In the genomic region with DNA sequence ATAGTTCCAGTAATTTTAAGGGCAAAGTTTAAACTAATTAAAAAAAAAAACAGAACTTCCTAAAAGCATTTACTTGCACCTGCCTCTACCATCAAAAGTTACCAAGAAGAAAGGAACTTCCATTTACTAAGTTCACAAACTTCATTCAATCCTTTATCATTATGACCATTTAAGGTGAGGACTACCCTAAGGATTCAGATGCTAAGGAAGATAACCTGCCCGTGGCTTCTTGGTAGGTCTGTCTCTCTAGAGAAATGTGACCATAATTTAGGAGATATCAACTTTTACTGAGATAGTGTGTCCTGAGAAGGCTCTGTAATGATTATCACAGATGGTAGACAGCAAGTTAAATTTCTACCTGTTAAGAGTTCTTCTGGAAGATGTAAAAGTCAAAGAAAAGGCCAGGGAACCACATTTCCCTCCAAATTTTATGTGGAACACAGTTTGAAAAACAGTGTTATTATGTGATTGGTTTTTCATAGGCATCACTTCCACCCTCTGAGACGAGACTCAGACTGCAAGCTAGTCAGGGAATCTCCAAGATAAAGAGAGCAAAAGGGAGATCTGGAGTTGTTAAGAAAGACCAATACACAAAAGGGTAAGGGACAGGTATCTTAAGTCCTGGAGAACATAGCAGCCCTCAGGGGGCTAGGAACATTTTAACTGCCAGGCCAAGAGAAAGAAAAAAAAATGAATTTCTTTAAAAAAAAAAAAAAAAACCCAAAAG, we compare ENCODE assay signal across 12 cellular contexts. TPM values are rescaled to one million over a fixed set of nuclear protein-coding genes. Genes with fewer than 3 reads are reported as not detected.
DNase-seq lines count a peak whose midpoint lies in the region; ATAC-seq, FAIRE-seq and TF ChIP-seq lines count a peak whose summit lies in the region.
"Had no signal": no experiment of that assay in that cellular context is flagged by ENCODE, and none has a peak within 500 bp of the region (broad histone marks: within the 10 kb centered on the region; RNA-seq: fewer than 3 reads in every experiment).

No MANE protein-coding gene starts in this region.

- peak; percentile 7; the same call in 1 of the 3 replicates for ATAC-seq in GM12878
- ATAC-seq in naive thymus-derived CD8-positive, alpha-beta T cell = no peak

- H3K36me3 Mint-ChIP-seq in HFFc6 (ENCODE audit: low read depth) = peaks cover 8% of the 10 kb centered on the region
- H3K36me3 Mint-ChIP-seq in naive thymus-derived CD8-positive, alpha-beta T cell = peaks cover 0 to 44% (median 2%) of the 10 kb centered on the region in 3 donors

- peaks cover 81% of the 10 kb centered on the region for H3K4me1 Mint-ChIP-seq in HFFc6 (ENCODE audit: low read depth)
- H3K4me1 Mint-ChIP-seq in naive thymus-derived CD8-positive, alpha-beta T cell = peaks cover 36 to 87% (median 68%) of the 10 kb centered on the region in 4 donors

- FAIRE-seq in GM12878 (lab: Jason Lieb, UNC) = no peak
- FAIRE-seq: colon had no signal

- no peaks in the 10 kb centered on the region for H3K9me3 Mint-ChIP-seq in HFFc6
- H3K9me3 Mint-ChIP-seq in naive thymus-derived CD8-positive, alpha-beta T cell = no peaks in the 10 kb centered on the region

- DNase-seq in HFFc6 (no peak), GM12878 (ENCODE audit: low read depth, low spot score) (no peak), NCI-H2081 treated with DMSO at 0.1 percent for 48 hours (lab: John Stamatoyannopoulos, UW) (no peak), substantia nigra (lab: John Stamatoyannopoulos, UW) (no peak), Peyer's patch (no peak), stomach (no peak)
- no peak for DNase-seq in naive thymus-derived CD8-positive, alpha-beta T cell
- DNase-seq: C1 segment of cervical spinal cord; NCI-H446; stimulated activated naive CD4-positive, alpha-beta T cell treated with Interleukin-2 at 50 U/mL for 16 hours had no signal

- SMC1A ChIA-PET in GM12878 (lab: Charles Lee; ENCODE audit: uncharacterized antibody, unreplicated experiment) = interaction anchor here (1.1 to 8.7 kb wide), 7 partner anchors 9 to 70 kb away, joined by 3 to 66 read pairs (median 11); a partner anchor contains a TSS

- BruUV-seq in GM12878 (replicated peaks; lab: Mats Ljungman, UMichigan) = no TSS peak

- TF ChIP-seq POLR2A in GM12878 (IDR thresholded peaks at IDR 0.05; ENCODE audit: low read depth, low read length) (no peak), Peyer's patch (IDR thresholded peaks at IDR 0.05) (no peak), stomach (IDR thresholded peaks at IDR 0.05) (no peak)

- intact Hi-C loops in GM12878 (cut with micrococcal nuclease; ENCODE audit: unreplicated experiment) (no loop called here), stomach (cut with DNase I; ENCODE audit: low total_unique reads) (no loop called here)

- no peaks in the 10 kb centered on the region; the same call in 1 of the 2 replicates for H3K27me3 Mint-ChIP-seq in HFFc6 (ENCODE audit: insufficient read depth)
- H3K27me3 Mint-ChIP-seq in naive thymus-derived CD8-positive, alpha-beta T cell = no peaks in the 10 kb centered on the region

- peaks cover 53 to 100% (median 63%) of the 10 kb centered on the region in 10 experiments for H3K4me1 ChIP-seq in BLaER1 treated with 17β-estradiol and CSF1 and Interleukin-3, amounts not matched to agents 10 nM and 100 nM
- peaks cover 72% of the 10 kb centered on the region for H3K4me1 ChIP-seq in GM12878 (ENCODE audit: control insufficient read depth, insufficient read depth, low read length)
- H3K4me1 ChIP-seq in Peyer's patch = peaks cover 0 to 35% (median 11%) of the 10 kb centered on the region in 4 donors
- H3K4me1 ChIP-seq in stomach = peaks cover 43 to 93% (median 73%) of the 10 kb centered on the region in 4 donors

- peak overlapping the region; percentile 15 to 93 (median 38); a peak in 21 of 22 replicates for H3K4me2 ChIP-seq in BLaER1 treated with 17β-estradiol and CSF1 and Interleukin-3, amounts not matched to agents 10 nM and 100 nM
- H3K4me2 ChIP-seq in GM12878 (ENCODE audit: control insufficient read depth, insufficient read depth) = peak overlapping the region; percentile 85

- H3K27me3 ChIP-seq in BLaER1 treated with 17β-estradiol and CSF1 and Interleukin-3, amounts not matched to agents 10 nM and 100 nM = no peaks in the 10 kb centered on the region
- no peaks in the 10 kb centered on the region for H3K27me3 ChIP-seq in GM12878 (replicated peaks in 1 of 2; ENCODE audit: control insufficient read depth in 2 of 2, insufficient read depth in 2 of 2, low read length in 1 of 2)
- H3K27me3 ChIP-seq in Peyer's patch = no peaks in the 10 kb centered on the region
- no peaks in the 10 kb centered on the region for H3K27me3 ChIP-seq in stomach

- no peak for TF ChIP-seq RAD21 in GM12878 (IDR thresholded peaks at IDR 0.05; ENCODE audit: insufficient read depth, low read depth, low read length)

- H3K4me3 ChIP-seq in BLaER1 treated with 17β-estradiol and CSF1 and Interleukin-3, amounts not matched to agents 10 nM and 100 nM = no peak overlapping the region
- H3K4me3 ChIP-seq in GM12878 (peak overlapping the region; percentile 38), Peyer's patch (no peak overlapping the region), stomach (no peak overlapping the region)

- peaks cover 98 to 100% (median 100%) of the 10 kb centered on the region in 11 experiments for H4K20me1 ChIP-seq in BLaER1 treated with 17β-estradiol and CSF1 and Interleukin-3, amounts not matched to agents 10 nM and 100 nM
- H4K20me1 ChIP-seq in GM12878 (ENCODE audit: control insufficient read depth, insufficient read depth) = no peaks in the 10 kb centered on the region; the same call in 1 of the 2 replicates

- no peaks in the 10 kb centered on the region for H3K9me3 ChIP-seq in BLaER1 treated with 17β-estradiol and CSF1 and Interleukin-3, amounts not matched to agents 10 nM and 100 nM (replicated peaks in 1 of 11)
- H3K9me3 ChIP-seq in GM12878 (replicated peaks; ENCODE audit: control insufficient read depth, insufficient read depth, low read length) = no peaks in the 10 kb centered on the region
- H3K9me3 ChIP-seq in Peyer's patch = no peaks in the 10 kb centered on the region
- no peaks in the 10 kb centered on the region for H3K9me3 ChIP-seq in stomach

- peaks cover 0 to 80% (median 43%) of the 10 kb centered on the region in 11 experiments; a peak in 17 of 22 replicates for H3K36me3 ChIP-seq in BLaER1 treated with 17β-estradiol and CSF1 and Interleukin-3, amounts not matched to agents 10 nM and 100 nM
- peaks cover 0 to 3% of the 10 kb centered on the region in 2 experiments; a peak in 2 of 4 replicates for H3K36me3 ChIP-seq in GM12878 (ENCODE audit: control insufficient read depth in 2 of 2, insufficient read depth in 2 of 2, low read length in 1 of 2)
- H3K36me3 ChIP-seq in Peyer's patch = no peaks in the 10 kb centered on the region
- no peaks in the 10 kb centered on the region for H3K36me3 ChIP-seq in stomach

- TF ChIP-seq CTCF in HFFc6 (IDR thresholded peaks at IDR 0.05) (no peak), GM12878 (IDR thresholded peaks at IDR 0.05 in 2 of 3, conservative IDR thresholded peaks at IDR 0.05 in 1 of 3; ENCODE audit: control insufficient read depth in 2 of 3, extremely low read depth in 1 of 3, insufficient read depth in 1 of 3, low read depth in 3 of 3, low read length in 3 of 3) (no peak), Peyer's patch (IDR thresholded peaks at IDR 0.05) (no peak), stomach (IDR thresholded peaks at IDR 0.05) (no peak)

- RAD21 ChIA-PET in GM12878 (lab: Charles Lee; ENCODE audit: unreplicated experiment) = interaction anchor here (2.0 to 2.9 kb wide), 2 partner anchors 10 to 44 kb away, joined by 5 to 10 read pairs; no protein-coding TSS in a partner anchor

- POLR2A ChIA-PET in GM12878 (lab: Charles Lee) = interaction anchor here (0.7 to 7.3 kb wide), 2 partner anchors 15 to 29 kb away, joined by 3 to 46 read pairs; no protein-coding TSS in a partner anchor
- POLR2A ChIA-PET in naive thymus-derived CD8-positive, alpha-beta T cell (lab: Charles Lee) = interaction anchor here (1.2 kb wide), 1 partner anchor 62 kb away, joined by 4 read pairs; no protein-coding TSS in a partner anchor

- H3K27ac Mint-ChIP-seq in HFFc6 = 0 out of 2 replicates have a peak overlapping the region, but pooled peaks have one; percentile 9
- peak overlapping the region; percentile 27 to 87 (median 68) for H3K27ac Mint-ChIP-seq in naive thymus-derived CD8-positive, alpha-beta T cell

- no peak overlapping the region for H2AFZ ChIP-seq in GM12878 (ENCODE audit: control insufficient read depth, low read depth, low read length)

- TF ChIP-seq EP300 in GM12878 (IDR thresholded peaks at IDR 0.05; ENCODE audit: borderline replicate concordance in 1 of 2, control insufficient read depth in 1 of 2, low read depth in 2 of 2, low read length in 2 of 2) = no peak
- TF ChIP-seq EP300 in stomach (IDR thresholded peaks at IDR 0.05) = no peak

- H3K79me2 ChIP-seq in GM12878 (ENCODE audit: control insufficient read depth, insufficient read depth, low read length) = peaks cover 94% of the 10 kb centered on the region

- CTCF ChIA-PET in GM12878 (lab: Yijun Ruan, JAX) = interaction anchor here (0.7 to 3.9 kb wide), 5 partner anchors 14 to 59 kb away, joined by 3 to 22 read pairs (median 5); a partner anchor contains a TSS

- in situ Hi-C loops in GM12878 (cut with MboI) = no loop called here

- 60% methylated on average over 2 of the region's 2 CpGs for WGBS in GM12878 (ENCODE audit: insufficient coverage, insufficient replicate concordance, low lambda C conversion rate, missing lambda C conversion rate)
- WGBS in stomach, 5 donors = 48 to 65% (median 59%) methylated on average over 2 of the region's 2 CpGs

- peak overlapping the region in 3 of 11 experiments; percentile 25 to 53 (median 35); a peak in 4 of 22 replicates for H3K27ac ChIP-seq in BLaER1 treated with 17β-estradiol and CSF1 and Interleukin-3, amounts not matched to agents 10 nM and 100 nM
- peak overlapping the region; percentile 86 for H3K27ac ChIP-seq in GM12878 (ENCODE audit: control insufficient read depth, insufficient read depth)
- H3K27ac ChIP-seq in substantia nigra (ENCODE audit: low read depth, low read length, poor library complexity, severe bottlenecking) = no peak overlapping the region
- no peak overlapping the region for H3K27ac ChIP-seq in Peyer's patch
- H3K27ac ChIP-seq in stomach = peak overlapping the region in 2 of 5 donors; percentile 38 to 90

- H3K4me3 Mint-ChIP-seq in HFFc6 = no peak overlapping the region
- H3K4me3 Mint-ChIP-seq in naive thymus-derived CD8-positive, alpha-beta T cell = peak overlapping the region in 8 of 10 donors; percentile 30 to 50 (median 46)

- peak overlapping the region in 4 of 11 experiments; percentile 3 to 42 (median 28); a peak in 3 of 22 replicates for H3K9ac ChIP-seq in BLaER1 treated with 17β-estradiol and CSF1 and Interleukin-3, amounts not matched to agents 10 nM and 100 nM
- H3K9ac ChIP-seq in GM12878 (ENCODE audit: control insufficient read depth, insufficient read depth, low read length) = peak overlapping the region; percentile 41; the same call in 1 of the 2 replicates

RNA-seq across cellular contexts. Expression of a gene that starts 44.9 kb away (rescaled TPM):
- 100 to 1,000 TPM; 103 to 131 (median 120) TPM for total RNA-seq in HFFc6 (2021; fragmentation: NEBNext Ultra II Directional; extraction: Animal tissue kit (Norgen Biotek cat#: 25700))
- total RNA-seq in GM12878 (2013; cell fraction: nucleolus; rRNA removed) = 266 and 277 TPM in 2 replicates
- total RNA-seq in GM12878 (2014; rRNA removed) = 78.6 and 82.0 TPM in 2 replicates
- 64.2 and 64.9 TPM in 2 replicates for total RNA-seq in GM12878 (2014; rRNA removed; fragmentation: Illumina TruSeq; extraction: Trizol)
- total RNA-seq in GM12878 (2021) = 106 and 108 TPM in 2 replicates
- polyA plus RNA-seq in GM12878 (2011; ENCODE audit: low read depth) = 31.3 TPM
- 128 and 130 TPM in 2 replicates for polyA plus RNA-seq in GM12878 (2011; rRNA removed)
- polyA plus RNA-seq in GM12878 (2011; cell fraction: cytosol; rRNA removed) = 83.8 and 85.4 TPM in 2 replicates
- polyA plus RNA-seq in GM12878 (2011; cell fraction: nucleus; rRNA removed) = 169 and 191 TPM in 2 replicates
- polyA plus RNA-seq in GM12878 (2012) = 42.3 and 44.9 TPM in 2 replicates
- 73.1 and 77.8 TPM in 2 replicates for polyA plus RNA-seq in GM12878 (2014; fragmentation: Illumina TruSeq; extraction: Trizol)
- polyA plus RNA-seq in GM12878 (2014; fragmentation: Nextera tagmentation; extraction: Ambion mirVana) = 10 to 100 TPM; 35.3 to 41.5 TPM
- polyA plus RNA-seq in GM12878 (2014; rRNA removed) = 83.8 and 92.9 TPM in 2 replicates
- polyA plus RNA-seq in GM12878 (2016; fragmentation: Nextera tagmentation; extraction: Ambion mirVana) = 100 to 1,000 TPM; 108 to 109 TPM
- polyA minus RNA-seq in GM12878 (2011; rRNA and poly(A)+ RNA removed) = 158 and 170 TPM in 2 replicates
- polyA minus RNA-seq in GM12878 (2011; cell fraction: cytosol; rRNA and poly(A)+ RNA removed) = 49.4 and 74.5 TPM in 2 replicates
- 75.3 and 124 TPM in 2 replicates for polyA minus RNA-seq in GM12878 (2011; cell fraction: nucleus; rRNA and poly(A)+ RNA removed)
- 100 to 1,000 TPM; 133 to 138 TPM for total RNA-seq in naive thymus-derived CD8-positive, alpha-beta T cell
- polyA plus RNA-seq in naive thymus-derived CD8-positive, alpha-beta T cell = 10 to 100 TPM; 45.3 to 79.3 (median 55.3) TPM
- 100 to 1,000 TPM in 3 of 4 donors, 10 to 100 TPM in 1; 90.7 to 134 (median 121) TPM for total RNA-seq in Peyer's patch
- total RNA-seq in stomach = 100 to 1,000 TPM in 2 of 5 donors, 10 to 100 TPM in 3; 39.7 to 206 (median 95.2) TPM
- 10 to 100 TPM; 12.7 to 18.5 (median 17.7) TPM for polyA plus RNA-seq in stomach

RNA-seq across cellular contexts. Expression of a gene that starts 57.4 kb away (rescaled TPM):
- 10 to 100 TPM; 51.8 to 64.2 (median 54.5) TPM for total RNA-seq in HFFc6 (2021; fragmentation: NEBNext Ultra II Directional; extraction: Animal tissue kit (Norgen Biotek cat#: 25700))
- 33.7 and 39.6 TPM in 2 replicates for total RNA-seq in GM12878 (2013; cell fraction: nucleolus; rRNA removed)
- total RNA-seq in GM12878 (2014; rRNA removed) (98.7 and 99.7 TPM in 2 replicates), GM12878 (2014; rRNA removed; fragmentation: Illumina TruSeq; extraction: Trizol) (41.2 and 44.2 TPM in 2 replicates), GM12878 (2021) (59.1 and 59.7 TPM in 2 replicates), Peyer's patch (10 to 100 TPM; 43.1 to 80.9 (median 65.8) TPM), stomach (100 to 1,000 TPM in 2 of 5 donors, 10 to 100 TPM in 3; 39.5 to 126 (median 80.6) TPM)
- 30.0 TPM for polyA plus RNA-seq in GM12878 (2011; ENCODE audit: low read depth)
- polyA plus RNA-seq in GM12878 (2011; rRNA removed) (45.5 and 50.3 TPM in 2 replicates), GM12878 (2014; fragmentation: Illumina TruSeq; extraction: Trizol) (57.2 and 59.2 TPM in 2 replicates), GM12878 (2014; fragmentation: Nextera tagmentation; extraction: Ambion mirVana) (10 to 100 TPM; 12.0 to 26.1 TPM), GM12878 (2014; rRNA removed) (106 and 112 TPM in 2 replicates), GM12878 (2016; fragmentation: Nextera tagmentation; extraction: Ambion mirVana) (100 to 1,000 TPM; 108 to 116 TPM), stomach (10 to 100 TPM; 36.4 to 62.1 (median 55.2) TPM)
- 57.0 and 73.0 TPM in 2 replicates for polyA plus RNA-seq in GM12878 (2011; cell fraction: cytosol; rRNA removed)
- polyA plus RNA-seq in GM12878 (2011; cell fraction: nucleus; rRNA removed) = 20.5 and 25.5 TPM in 2 replicates
- 43.0 and 46.9 TPM in 2 replicates for polyA plus RNA-seq in GM12878 (2012)
- polyA minus RNA-seq in GM12878 (2011; rRNA and poly(A)+ RNA removed) = 19.2 and 21.4 TPM in 2 replicates
- polyA minus RNA-seq in GM12878 (2011; cell fraction: cytosol; rRNA and poly(A)+ RNA removed) = 11.9 and 12.3 TPM in 2 replicates
- 10.9 and 14.8 TPM in 2 replicates for polyA minus RNA-seq in GM12878 (2011; cell fraction: nucleus; rRNA and poly(A)+ RNA removed)
- 10 to 100 TPM; 19.1 to 22.2 TPM for total RNA-seq in naive thymus-derived CD8-positive, alpha-beta T cell
- 10 to 100 TPM; 58.7 to 73.3 (median 71.0) TPM for polyA plus RNA-seq in naive thymus-derived CD8-positive, alpha-beta T cell

RNA-seq across cellular contexts. Expression of a gene that starts 59.1 kb away (rescaled TPM):
- under 1 TPM in 1 of 6 experiments, not detected in 5; 0.22 TPM for total RNA-seq in HFFc6 (2021; fragmentation: NEBNext Ultra II Directional; extraction: Animal tissue kit (Norgen Biotek cat#: 25700))
- total RNA-seq in GM12878 (2013; cell fraction: nucleolus; rRNA removed) = not detected in 2 replicates
- total RNA-seq in GM12878 (2014; rRNA removed) = 0.23 and 0.27 TPM in 2 replicates
- total RNA-seq in GM12878 (2014; rRNA removed; fragmentation: Illumina TruSeq; extraction: Trizol) = 0.09 and 0.13 TPM in 2 replicates
- total RNA-seq in GM12878 (2021) = 0.15 and 0.27 TPM in 2 replicates
- not detected for polyA plus RNA-seq in GM12878 (2011; ENCODE audit: low read depth)
- polyA plus RNA-seq in GM12878 (2011; rRNA removed) = 0.08 and 0.09 TPM in 2 replicates
- 0.07 TPM in 1 of 2 replicates, not detected in the other for polyA plus RNA-seq in GM12878 (2011; cell fraction: cytosol; rRNA removed)
- polyA plus RNA-seq in GM12878 (2011; cell fraction: nucleus; rRNA removed) = 0.23 and 0.48 TPM in 2 replicates
- 0.08 and 0.91 TPM in 2 replicates for polyA plus RNA-seq in GM12878 (2012)
- not detected in 2 replicates for polyA plus RNA-seq in GM12878 (2014; fragmentation: Illumina TruSeq; extraction: Trizol)
- not detected for polyA plus RNA-seq in GM12878 (2014; fragmentation: Nextera tagmentation; extraction: Ambion mirVana)
- 0.28 TPM in 1 of 2 replicates, not detected in the other for polyA plus RNA-seq in GM12878 (2014; rRNA removed)
- polyA plus RNA-seq in GM12878 (2016; fragmentation: Nextera tagmentation; extraction: Ambion mirVana) = not detected
- polyA minus RNA-seq in GM12878 (2011; rRNA and poly(A)+ RNA removed) = 0.31 TPM in 1 of 2 replicates, not detected in the other
- not detected in 2 replicates for polyA minus RNA-seq in GM12878 (2011; cell fraction: cytosol; rRNA and poly(A)+ RNA removed)
- polyA minus RNA-seq in GM12878 (2011; cell fraction: nucleus; rRNA and poly(A)+ RNA removed) = 0.12 and 1.1 TPM in 2 replicates
- total RNA-seq in naive thymus-derived CD8-positive, alpha-beta T cell = 1 to 10 TPM; 1.3 to 1.5 TPM
- polyA plus RNA-seq in naive thymus-derived CD8-positive, alpha-beta T cell = not detected
- under 1 TPM in 2 of 4 donors, not detected in 2; 0.54 to 0.76 TPM for total RNA-seq in Peyer's patch
- 1 to 10 TPM in 2 of 5 donors, not detected in 3; 1.1 to 1.2 TPM for total RNA-seq in stomach
- under 1 TPM in 1 of 3 donors, not detected in 2; 0.20 TPM for polyA plus RNA-seq in stomach
